In the genomic region with DNA sequence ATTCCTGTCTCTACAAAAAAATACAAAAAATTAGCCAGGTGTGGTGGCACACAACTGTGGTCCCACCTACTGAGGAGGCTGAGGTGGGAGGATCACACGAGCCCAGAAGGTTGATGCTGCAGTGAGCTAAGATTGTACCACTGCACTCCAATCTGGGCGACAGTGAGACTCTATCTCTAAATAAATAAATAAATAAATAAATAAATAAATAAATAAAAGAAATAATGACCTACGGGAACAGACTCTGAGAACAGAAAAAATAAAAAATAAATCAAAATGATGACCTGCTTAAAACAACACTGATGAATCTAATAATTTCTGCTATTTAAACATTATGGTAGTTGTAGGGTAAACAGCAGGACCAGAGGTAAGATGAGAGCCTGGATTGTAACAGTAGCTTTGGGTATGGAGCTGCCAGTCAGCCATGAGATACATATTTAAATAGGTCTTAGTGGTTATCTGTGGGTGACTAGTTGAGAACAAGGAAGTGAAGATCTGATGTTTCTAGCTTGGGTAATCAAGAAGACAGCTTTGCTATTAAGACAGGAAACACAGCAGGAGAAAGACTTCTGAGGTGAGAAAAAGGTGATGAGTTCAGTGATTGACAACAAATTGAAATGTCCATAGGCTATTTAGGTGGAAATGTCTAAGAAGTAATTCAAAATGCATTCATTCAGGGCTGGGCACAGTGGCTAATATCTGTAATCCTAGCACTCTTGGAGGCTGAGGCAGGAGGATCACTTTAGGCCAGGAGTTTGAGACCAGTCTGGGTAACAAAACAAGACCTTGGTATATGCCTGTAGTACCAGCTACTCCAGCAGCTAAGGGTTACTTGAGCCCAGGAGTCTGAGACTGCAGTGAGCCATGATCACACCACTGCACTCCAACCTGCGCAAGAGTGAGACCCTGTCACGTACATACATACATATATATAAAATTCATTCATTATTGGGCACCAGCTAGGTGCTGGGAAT, we compare ENCODE assay signal across 11 cellular contexts. TPM values are rescaled to one million over a fixed set of nuclear protein-coding genes. Genes with fewer than 3 reads are reported as not detected.
DNase-seq lines count a peak whose midpoint lies in the region; ATAC-seq and TF ChIP-seq lines count a peak whose summit lies in the region.
"Had no signal": no experiment of that assay in that cellular context is flagged by ENCODE, and none has a peak within 500 bp of the region (broad histone marks: within the 10 kb centered on the region; RNA-seq: fewer than 3 reads in every experiment).

No MANE protein-coding gene starts in this region.

- POLR2A ChIA-PET in T-cell (lab: Charles Lee): interaction anchor here (0.9 to 1.4 kb wide), 5 partner anchors 8 to 16 kb away, joined by 3 to 5 read pairs (median 3); no protein-coding TSS in a partner anchor

- WGBS in ovary, 3 donors: 95 to 97% (median 97%) methylated on average over 5 of the region's 5 CpGs

- H3K27ac Mint-ChIP-seq in T-cell (peak overlapping the region; percentile 47 to 78), nephron progenitor cell (no peak overlapping the region)

- TF ChIP-seq EP300 in ovary (IDR thresholded peaks at IDR 0.05): no peak

- ATAC-seq in GM19035 (IDR thresholded peaks at IDR 0.05; ENCODE audit: unreplicated experiment) (peak; percentile 96), HG03060 (IDR thresholded peaks at IDR 0.05; ENCODE audit: low read depth, unreplicated experiment) (peak; percentile 84), T-cell (replicated peaks in 1 of 4) (peak; percentile 77 to 94 (median 88))

- H3K9ac ChIP-seq in BLaER1: no peak overlapping the region

- no peak for DNase-seq in T-cell
- no peak for DNase-seq in ovary
- no peak for DNase-seq in globus pallidus (ENCODE audit: low spot score)
- DNase-seq in nephron progenitor cell: no peak
- no peak for DNase-seq in NCI-H146 (lab: John Stamatoyannopoulos, UW)
- DNase-seq: dermis blood vessel endothelial cell, SHP77 treated with DMSO at 0.1 percent for 48 hours had no signal

- no peaks in the 10 kb centered on the region for H3K27me3 ChIP-seq in BLaER1
- H3K27me3 ChIP-seq in ovary: no peaks in the 10 kb centered on the region

- H3K27me3 Mint-ChIP-seq in T-cell (no peaks in the 10 kb centered on the region), nephron progenitor cell (ENCODE audit: low read depth, poor library complexity) (no peaks in the 10 kb centered on the region)

- peaks cover 19% of the 10 kb centered on the region for H3K4me1 ChIP-seq in BLaER1
- H3K4me1 ChIP-seq in ovary (ENCODE audit: insufficient read depth): no peaks in the 10 kb centered on the region

- no peaks in the 10 kb centered on the region for H3K9me3 ChIP-seq in BLaER1
- no peaks in the 10 kb centered on the region for H3K9me3 ChIP-seq in ovary

- H3K4me3 Mint-ChIP-seq in T-cell (peak overlapping the region in 2 of 3 donors; percentile 5 to 34), nephron progenitor cell (no peak overlapping the region)
- H3K4me3 Mint-ChIP-seq: neural crest cell had no signal

- no peak overlapping the region for H3K4me3 ChIP-seq in BLaER1
- no peak overlapping the region for H3K4me3 ChIP-seq in ovary

- H3K9me3 Mint-ChIP-seq in T-cell (no peaks in the 10 kb centered on the region), nephron progenitor cell (no peaks in the 10 kb centered on the region)
- H3K9me3 Mint-ChIP-seq: neural crest cell had no signal

- H3K4me1 Mint-ChIP-seq in T-cell (peaks cover 76 to 79% (median 79%) of the 10 kb centered on the region in 3 donors), nephron progenitor cell (peaks cover 4% of the 10 kb centered on the region)

- H3K27ac ChIP-seq in BLaER1 (no peak overlapping the region), ovary (no peak overlapping the region)

- H3K36me3 Mint-ChIP-seq in T-cell: peaks cover 47% of the 10 kb centered on the region
- peaks cover 78% of the 10 kb centered on the region for H3K36me3 Mint-ChIP-seq in nephron progenitor cell (ENCODE audit: low read depth)

- H4K20me1 ChIP-seq in BLaER1: peaks cover 87% of the 10 kb centered on the region

- TF ChIP-seq CTCF in ovary (IDR thresholded peaks at IDR 0.05) (no peak), nephron progenitor cell (IDR thresholded peaks at IDR 0.05) (no peak)

- TF ChIP-seq POLR2A in ovary (IDR thresholded peaks at IDR 0.05): no peak

- intact Hi-C loops in ovary (cut with DNase I): no loop called here

- H3K36me3 ChIP-seq in BLaER1 (peaks cover 73% of the 10 kb centered on the region), ovary (no peaks in the 10 kb centered on the region)

- CTCF ChIA-PET in T-cell (lab: Charles Lee): interaction anchor here (0.5 to 2.5 kb wide), 5 partner anchors 10 to 123 kb away, joined by 3 to 11 read pairs (median 4); no protein-coding TSS in a partner anchor

- peak overlapping the region; percentile 38 for H3K4me2 ChIP-seq in BLaER1

RNA-seq across cellular contexts. Expression of a gene that starts 11.0 kb away (rescaled TPM):
- total RNA-seq in T-cell (10 to 100 TPM; 54.0 to 62.8 (median 60.1) TPM), ovary (10 to 100 TPM; 42.0 to 66.4 (median 53.4) TPM)
- polyA plus RNA-seq in ovary: 10 to 100 TPM; 39.0 to 62.6 TPM
